8 cellular contexts compared by ENCODE assay signal in the genomic region with DNA sequence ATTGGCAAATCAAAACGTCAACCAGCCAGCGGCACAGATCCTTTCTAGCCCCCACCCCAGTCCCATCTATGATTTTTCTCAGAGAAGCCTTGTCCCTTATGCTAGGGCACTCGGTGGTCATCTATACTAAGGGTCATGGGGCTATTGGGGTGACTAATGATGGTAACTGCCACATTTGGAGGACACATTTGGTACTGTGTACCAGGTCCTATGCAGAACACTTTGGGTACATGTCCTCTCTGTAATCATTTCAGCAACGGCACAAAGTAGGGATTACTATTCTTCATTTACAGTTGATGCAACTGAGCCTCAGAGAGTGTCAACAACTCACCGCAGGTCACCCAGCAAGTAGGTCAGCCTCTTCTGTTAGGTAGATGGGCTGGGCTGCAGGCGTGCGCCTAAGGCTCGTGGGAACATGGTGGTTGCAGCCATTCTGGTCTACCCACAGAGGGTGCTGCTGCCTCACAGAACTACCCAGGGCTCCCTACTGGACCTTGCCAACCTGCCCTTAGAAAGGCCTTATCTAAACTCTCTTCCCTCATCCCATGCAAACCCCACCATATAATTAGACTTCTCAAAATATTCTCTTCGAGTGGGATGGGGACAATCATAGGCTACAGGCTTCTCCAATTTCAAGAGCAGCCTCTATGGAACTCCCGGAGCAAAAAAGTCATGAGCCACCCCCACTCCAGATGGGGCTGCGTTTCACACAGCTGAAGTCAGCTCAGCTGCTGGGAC. TPM values are rescaled to one million over a fixed set of nuclear protein-coding genes. Genes with fewer than 3 reads are reported as not detected.
DNase-seq lines count a peak whose midpoint lies in the region; ATAC-seq, FAIRE-seq and TF ChIP-seq lines count a peak whose summit lies in the region.

No MANE protein-coding gene starts in this region.

- 41% methylated on average over 11 of the region's 11 CpGs for WGBS in esophagus muscularis mucosa

- H3K27me3 ChIP-seq in esophagus muscularis mucosa: no peaks in the 10 kb centered on the region

- no peak for TF ChIP-seq EP300 in esophagus muscularis mucosa (IDR thresholded peaks at IDR 0.05)

- H3K27me3 Mint-ChIP-seq in WTC11 (ENCODE audit: low read depth) (no peaks in the 10 kb centered on the region), naive B cell (peaks cover 6 to 26% (median 20%) of the 10 kb centered on the region in 3 donors)

- no peak for TF ChIP-seq POLR2A in esophagus muscularis mucosa (IDR thresholded peaks at IDR 0.05; ENCODE audit: low read depth)

- peaks cover 2% of the 10 kb centered on the region; the same call in 1 of the 2 replicates for H3K9me3 Mint-ChIP-seq in WTC11
- H3K9me3 Mint-ChIP-seq in naive B cell: peaks cover 0 to 4% (median 0%) of the 10 kb centered on the region in 7 donors

- no peak overlapping the region for H3K4me3 ChIP-seq in esophagus muscularis mucosa

- peaks cover 0 to 10% (median 3%) of the 10 kb centered on the region in 4 donors for H3K4me1 ChIP-seq in esophagus muscularis mucosa

- intact Hi-C loops in esophagus muscularis mucosa (cut with DNase I): no loop called here

- peak; percentile 99 for ATAC-seq in WTC11
- ATAC-seq in naive B cell (ENCODE audit: low read depth in 2 of 2): peak; percentile 68 to 77
- ATAC-seq in HG02588 (IDR thresholded peaks at IDR 0.05; ENCODE audit: unreplicated experiment): no peak

- TF ChIP-seq CTCF in WTC11 (IDR thresholded peaks at IDR 0.05): peak; percentile 50; the same call in 1 of the 2 replicates
- TF ChIP-seq CTCF in esophagus muscularis mucosa (IDR thresholded peaks at IDR 0.05): peak; percentile 29 to 49 (median 44)

- no peak overlapping the region for H3K27ac ChIP-seq in esophagus muscularis mucosa (replicated peaks in 1 of 4)

- H3K9me3 ChIP-seq in esophagus muscularis mucosa: no peaks in the 10 kb centered on the region

- H3K36me3 ChIP-seq in esophagus muscularis mucosa: no peaks in the 10 kb centered on the region

- POLR2A ChIA-PET in WTC11 (lab: Charles Lee): no interaction called here

- DNase-seq in DMS 273 (lab: John Stamatoyannopoulos, UW; ENCODE audit: unreplicated experiment) (peak; percentile 81), H4 (ENCODE audit: low spot score) (peak; percentile 76), NCI-H2196 (lab: John Stamatoyannopoulos, UW; ENCODE audit: unreplicated experiment) (peak; percentile 79), WTC11 (ENCODE audit: low spot score) (peak; percentile 83), esophagus muscularis mucosa (ENCODE audit: extremely low spot score) (no peak), naive B cell (peak; percentile 13), urothelium cell line (ENCODE audit: low spot score) (peak; percentile 75)

- H3K36me3 Mint-ChIP-seq in WTC11 (no peaks in the 10 kb centered on the region), naive B cell (no peaks in the 10 kb centered on the region)

- no peak overlapping the region for H3K4me3 Mint-ChIP-seq in WTC11
- H3K4me3 Mint-ChIP-seq in naive B cell: peak overlapping the region in 2 of 8 donors; percentile 13 to 69

- no peak for FAIRE-seq in urothelium cell line (lab: Jason Lieb, UNC)

- H3K4me1 Mint-ChIP-seq in WTC11: peaks cover 39% of the 10 kb centered on the region
- peaks cover 0 to 7% (median 0%) of the 10 kb centered on the region in 3 donors for H3K4me1 Mint-ChIP-seq in naive B cell

- CTCF ChIA-PET in WTC11 (lab: Charles Lee): interaction anchor here (0.8 to 2.8 kb wide), 19 partner anchors 11 to 345 kb away, joined by 3 to 24 read pairs (median 4); partner anchors contain the start of genes PADI2 and PADI3

- H3K27ac Mint-ChIP-seq in WTC11 (no peak overlapping the region; the same call in 1 of the 2 replicates), naive B cell (peak overlapping the region in 1 of 6 donors; percentile 38)

TF ChIP-seq in WTC11, 78 proteins besides CTCF, POLR2A, EP300 and RAD21:
- no peak for TF ChIP-seq OVOL2 (CRISPR knock-in tag; IDR thresholded peaks at IDR 0.05; ENCODE audit: borderline replicate concordance)
- peak; percentile 81 for TF ChIP-seq ZNF121 (CRISPR knock-in tag; IDR thresholded peaks at IDR 0.05)

RNA-seq across cellular contexts. Expression of gene SDHB, which starts 5.7 kb away (rescaled TPM):
- 322 and 356 TPM in 2 replicates for total RNA-seq in H4 (2014; rRNA removed; shearing (Covaris generic))
- total RNA-seq in WTC11 (2021) (81.5 to 90.1 TPM (median 89.5 TPM) in 3 replicates), esophagus muscularis mucosa (100 to 1,000 TPM in 3 of 4 donors, 10 to 100 TPM in 1; 95.4 to 129 (median 120) TPM)
- polyA plus RNA-seq in naive B cell (ENCODE audit: low read depth in 6 of 6): 100 to 1,000 TPM; 133 to 248 (median 150) TPM

RNA-seq across cellular contexts. Expression of gene ATP13A2, which starts 47.8 kb away (rescaled TPM):
- total RNA-seq in H4 (2014; rRNA removed; shearing (Covaris generic)): 9.8 and 17.5 TPM in 2 replicates
- total RNA-seq in WTC11 (2021): 84.8 to 95.9 TPM (median 93.1 TPM) in 3 replicates
- 10 to 100 TPM; 16.1 to 30.8 (median 23.2) TPM for total RNA-seq in esophagus muscularis mucosa
- polyA plus RNA-seq in naive B cell (ENCODE audit: low read depth in 6 of 6): 10 to 100 TPM in 5 of 6 donors, 1 to 10 TPM in 1; 6.3 to 39.6 (median 22.3) TPM

RNA-seq across cellular contexts. Expression of gene PADI2, which starts 59.7 kb away (rescaled TPM):
- 0.08 and 0.12 TPM in 2 replicates for total RNA-seq in H4 (2014; rRNA removed; shearing (Covaris generic))
- total RNA-seq in WTC11 (2021) (3.8 to 5.1 TPM (median 4.4 TPM) in 3 replicates), esophagus muscularis mucosa (1 to 10 TPM in 1 of 4 donors, under 1 TPM in 3; 0.39 to 2.0 (median 0.65) TPM)
- polyA plus RNA-seq in naive B cell (ENCODE audit: low read depth in 6 of 6): under 1 TPM in 4 of 6 donors, not detected in 2; 0.08 to 0.74 (median 0.09) TPM
